In genomic region chr2:68721482-68722071, GRCh38 we compare ENCODE assay signal across 8 cellular contexts. TPM values are rescaled to one million over a fixed set of nuclear protein-coding genes. Genes with fewer than 3 reads are reported as not detected.
DNase-seq lines count a peak whose midpoint lies in the region; ATAC-seq and TF ChIP-seq lines count a peak whose summit lies in the region.

No MANE protein-coding gene starts in this region.

- peak overlapping the region; percentile 76 to 91 (median 82) for H3K4me3 Mint-ChIP-seq in naive thymus-derived CD4-positive, alpha-beta T cell

- peaks cover 0 to 5% (median 0%) of the 10 kb centered on the region in 5 donors for H3K36me3 Mint-ChIP-seq in naive thymus-derived CD4-positive, alpha-beta T cell

- 66 to 75% methylated on average over 7 of the region's 7 CpGs for WGBS in heart right ventricle, 2 donors
- 58% methylated on average over 7 of the region's 7 CpGs for WGBS in SK-N-SH (ENCODE audit: low lambda C conversion rate)

- DNase-seq in SK-MEL-5 (ENCODE audit: low read depth, low spot score) = peak; percentile 43
- peak in 7 of 9 donors; percentile 52 to 69 (median 61) for DNase-seq in naive thymus-derived CD4-positive, alpha-beta T cell
- no peak for DNase-seq in heart right ventricle
- no peak for DNase-seq in NCI-H2107 treated with DMSO at 0.1 percent for 48 hours (lab: John Stamatoyannopoulos, UW; ENCODE audit: unreplicated experiment)
- no peak for DNase-seq in Ammon's horn (ENCODE audit: low spot score)
- DNase-seq in SK-N-SH = no peak

- H3K27me3 Mint-ChIP-seq in naive thymus-derived CD4-positive, alpha-beta T cell = no peaks in the 10 kb centered on the region

- no peaks in the 10 kb centered on the region for H3K36me3 ChIP-seq in naive thymus-derived CD4-positive, alpha-beta T cell (ENCODE audit: control insufficient read depth in 2 of 3, insufficient read depth in 3 of 3, low read length in 3 of 3)
- H3K36me3 ChIP-seq in heart right ventricle (no peaks in the 10 kb centered on the region), SK-N-SH (replicated peaks in 1 of 2; ENCODE audit: control insufficient read depth in 1 of 2, insufficient read depth in 2 of 2, low read length in 1 of 2) (no peaks in the 10 kb centered on the region)

- in situ Hi-C loops in SK-MEL-5 (cut with HindIII; ENCODE audit: low pct_unique_long_range_greater_than_20kb, low sequenced_read_pairs) = no loop called here

- H3K9ac ChIP-seq in SK-N-SH = no peak overlapping the region

- H3K27ac Mint-ChIP-seq in naive thymus-derived CD4-positive, alpha-beta T cell = peak overlapping the region; percentile 78 to 97 (median 95)

- POLR2A ChIA-PET in naive thymus-derived CD4-positive, alpha-beta T cell (lab: Charles Lee) = interaction anchor here (0.6 to 9.9 kb wide), 17 partner anchors 9 to 269 kb away, joined by 3 to 114 read pairs (median 6); partner anchors contain the start of gene ARHGAP25
- POLR2A ChIA-PET in SK-N-SH (lab: Yijun Ruan, JAX) = no interaction called here

- H3F3A ChIP-seq in SK-N-SH (replicated peaks; ENCODE audit: insufficient read depth) = no peaks in the 10 kb centered on the region

- H3K9me3 ChIP-seq in naive thymus-derived CD4-positive, alpha-beta T cell (ENCODE audit: control insufficient read depth in 2 of 3, low read length in 3 of 3) = no peaks in the 10 kb centered on the region
- no peaks in the 10 kb centered on the region for H3K9me3 ChIP-seq in heart right ventricle
- H3K9me3 ChIP-seq in SK-N-SH = no peaks in the 10 kb centered on the region

- ATAC-seq in GM19035 (IDR thresholded peaks at IDR 0.05; ENCODE audit: unreplicated experiment) (peak; percentile 50), HG02870 (IDR thresholded peaks at IDR 0.05; ENCODE audit: unreplicated experiment) (peak; percentile 48), heart right ventricle (no peak)
- peak; percentile 83 for ATAC-seq in naive thymus-derived CD4-positive, alpha-beta T cell

- H3K4me3 ChIP-seq in naive thymus-derived CD4-positive, alpha-beta T cell (ENCODE audit: low read length) = peak overlapping the region; percentile 9
- no peak overlapping the region for H3K4me3 ChIP-seq in heart right ventricle
- H3K4me3 ChIP-seq in SK-N-SH (ENCODE audit: low read depth in 2 of 2, low read length in 1 of 2) = no peak overlapping the region

- no peaks in the 10 kb centered on the region for H4K20me1 ChIP-seq in SK-N-SH (ENCODE audit: insufficient read depth)

- no peaks in the 10 kb centered on the region for H3K79me2 ChIP-seq in SK-N-SH (ENCODE audit: insufficient read depth)

- H3K9me3 Mint-ChIP-seq in naive thymus-derived CD4-positive, alpha-beta T cell = peaks cover 0 to 4% (median 0%) of the 10 kb centered on the region in 11 donors

- no peak for TF ChIP-seq CTCF in heart right ventricle (IDR thresholded peaks at IDR 0.05)
- TF ChIP-seq CTCF in SK-N-SH (IDR thresholded peaks at IDR 0.05) = no peak

- peak overlapping the region; percentile 68 for H3K27ac ChIP-seq in naive thymus-derived CD4-positive, alpha-beta T cell (ENCODE audit: low read depth, low read length)
- H3K27ac ChIP-seq in heart right ventricle (peak overlapping the region in 1 of 10 donors; percentile 22), SK-N-SH (ENCODE audit: low read depth in 2 of 2, low read length in 1 of 2) (no peak overlapping the region)

- H3K27me3 ChIP-seq in naive thymus-derived CD4-positive, alpha-beta T cell (ENCODE audit: control insufficient read depth in 2 of 2, insufficient read depth in 2 of 2, low read length in 2 of 2) = no peaks in the 10 kb centered on the region
- H3K27me3 ChIP-seq in heart right ventricle = peaks cover 0 to 6% (median 0%) of the 10 kb centered on the region in 7 donors
- no peaks in the 10 kb centered on the region for H3K27me3 ChIP-seq in SK-N-SH (ENCODE audit: insufficient read depth)

- H3K4me1 Mint-ChIP-seq in naive thymus-derived CD4-positive, alpha-beta T cell = peaks cover 65 to 96% (median 93%) of the 10 kb centered on the region in 7 donors

- CTCF ChIA-PET in naive thymus-derived CD4-positive, alpha-beta T cell (lab: Charles Lee) = interaction anchor here (0.8 to 5.7 kb wide), 11 partner anchors 10 to 258 kb away, joined by 3 to 33 read pairs (median 9); partner anchors contain the start of gene ARHGAP25
- CTCF ChIA-PET in SK-N-SH (lab: Yijun Ruan, JAX) = interaction anchor here (0.6 to 4.6 kb wide), 6 partner anchors 12 to 258 kb away, joined by 3 to 21 read pairs (median 6); partner anchors contain the start of gene ARHGAP25

- intact Hi-C loops in naive thymus-derived CD4-positive, alpha-beta T cell (cut with micrococcal nuclease) = loop anchor here (1.0 to 2.0 kb wide), 4 partner anchors 13 to 207 kb away; partner anchors contain the start of gene ARHGAP25 (in 2 of the 2)
- intact Hi-C loops in heart right ventricle (cut with DNase I) = no loop called here

- no peaks in the 10 kb centered on the region for H3K9me2 ChIP-seq in SK-N-SH

- no peak for TF ChIP-seq RAD21 in SK-N-SH (IDR thresholded peaks at IDR 0.05; ENCODE audit: low read length)

- TF ChIP-seq EP300 in SK-N-SH (IDR thresholded peaks at IDR 0.05; ENCODE audit: borderline replicate concordance in 1 of 2, low read depth in 1 of 2, low read length in 1 of 2) = no peak

- no peak overlapping the region for H2AFZ ChIP-seq in SK-N-SH (ENCODE audit: low read depth)

- H3K4me2 ChIP-seq in SK-N-SH = no peak overlapping the region

- H3K4me1 ChIP-seq in naive thymus-derived CD4-positive, alpha-beta T cell (ENCODE audit: control insufficient read depth in 2 of 2, insufficient read depth in 2 of 2, low read length in 2 of 2) = peaks cover 72 to 87% of the 10 kb centered on the region in 2 donors
- H3K4me1 ChIP-seq in heart right ventricle (peaks cover 0 to 22% (median 0%) of the 10 kb centered on the region in 9 donors), SK-N-SH (ENCODE audit: control insufficient read depth in 1 of 2, insufficient read depth in 2 of 2, low read depth in 1 of 2, low read length in 1 of 2) (peaks cover 0 to 4% of the 10 kb centered on the region in 2 experiments; a peak in 1 of 4 replicates)

TF ChIP-seq in SK-N-SH, 30 proteins besides CTCF, POLR2A, EP300 and RAD21 (continues in another document):
- TF ChIP-seq FOXM1 (IDR thresholded peaks at IDR 0.05; ENCODE audit: low read depth) (no peak), NFIC (IDR thresholded peaks at IDR 0.05; ENCODE audit: borderline replicate concordance) (no peak), GABPA (IDR thresholded peaks at IDR 0.05; ENCODE audit: low read depth) (no peak), RCOR1 (IDR thresholded peaks at IDR 0.05; ENCODE audit: low read length) (no peak), EZH2phosphoT487 (IDR thresholded peaks at IDR 0.05; ENCODE audit: borderline replicate concordance, low read depth) (no peak), NRF1 (IDR thresholded peaks at IDR 0.05; ENCODE audit: low read depth, low read length) (no peak), MXI1 (IDR thresholded peaks at IDR 0.05; ENCODE audit: low read depth, low read length) (no peak), POLR2AphosphoS5 (IDR thresholded peaks at IDR 0.05; ENCODE audit: low read depth, low read length) (no peak), MAX (IDR thresholded peaks at IDR 0.05; ENCODE audit: low read depth) (no peak), SMC3 (IDR thresholded peaks at IDR 0.05; ENCODE audit: low read depth, low read length) (no peak), USF2 (IDR thresholded peaks at IDR 0.05; ENCODE audit: borderline replicate concordance, low read depth, low read length) (no peak), IRF3 (IDR thresholded peaks at IDR 0.05; ENCODE audit: low read depth, low read length) (no peak), USF1 (IDR thresholded peaks at IDR 0.05; ENCODE audit: borderline replicate concordance, low read depth) (no peak)

RNA-seq across cellular contexts. Expression of gene ARHGAP25, which starts 13.0 kb away (rescaled TPM):
- 0.26 and 0.43 TPM in 2 replicates for total RNA-seq in SK-MEL-5 (2014; rRNA removed; shearing (Covaris generic))
- polyA plus RNA-seq in SK-MEL-5 (2015; cell fraction: cytosol; rRNA removed) = 0.39 and 0.48 TPM in 2 replicates
- not detected in 2 replicates for polyA plus RNA-seq in SK-MEL-5 (2015; cell fraction: nucleus; rRNA removed)
- total RNA-seq in naive thymus-derived CD4-positive, alpha-beta T cell = 100 to 1,000 TPM in 4 of 5 experiments, 10 to 100 TPM in 1; 68.2 to 139 (median 116) TPM
- polyA plus RNA-seq in naive thymus-derived CD4-positive, alpha-beta T cell = 100 to 1,000 TPM in 1 of 2 donors, 10 to 100 TPM in 1; 63.3 to 134 TPM
- 10 to 100 TPM in 1 of 10 donors, 1 to 10 TPM in 9; 2.7 to 17.3 (median 5.2) TPM for total RNA-seq in heart right ventricle
- 1 to 10 TPM; 2.6 to 6.8 TPM for polyA plus RNA-seq in heart right ventricle
- not detected in 2 replicates for polyA plus RNA-seq in SK-N-SH (2012; rRNA removed)
- polyA plus RNA-seq in SK-N-SH (2012; cell fraction: cytosol; rRNA removed) = not detected in 2 replicates
- polyA plus RNA-seq in SK-N-SH (2012; cell fraction: nucleus; rRNA removed) = not detected in 2 replicates

Comparison
In these comparisons a context has a peak if more than half of its experiments do, and no peak if none do; other contexts are left out.
1. ATAC-seq: peak in GM19035 (single experiment), HG02870 (single experiment) and naive thymus-derived CD4-positive, alpha-beta T cell (single experiment); none in heart right ventricle (0 of 8).
2. DNase-seq: peak in SK-MEL-5 (single experiment) and naive thymus-derived CD4-positive, alpha-beta T cell (7 of 9); none in heart right ventricle (0 of 2), NCI-H2107 treated with DMSO at 0.1 percent for 48 hours (single experiment), Ammon's horn (single experiment) and SK-N-SH (single experiment).
3. intact Hi-C loops: an anchor here in naive thymus-derived CD4-positive, alpha-beta T cell (1.0 to 2.0 kb wide); none called in heart right ventricle.